12 cellular contexts compared by ENCODE assay signal in genomic region chr10:71970331-71970730, GRCh38. TPM values are rescaled to one million over a fixed set of nuclear protein-coding genes. Genes with fewer than 3 reads are reported as not detected.
DNase-seq lines count a peak whose midpoint lies in the region; ATAC-seq, FAIRE-seq and TF ChIP-seq lines count a peak whose summit lies in the region.
"Had no signal": no experiment of that assay in that cellular context is flagged by ENCODE, and none has a peak within 500 bp of the region (broad histone marks: within the 10 kb centered on the region; RNA-seq: fewer than 3 reads in every experiment).

No MANE protein-coding gene starts in this region.

- peaks cover 4% of the 10 kb centered on the region for H3K27me3 Mint-ChIP-seq in brain

- peak overlapping the region; percentile 51 for H3K27ac ChIP-seq in left ventricle myocardium inferior (replicated peaks)

- H3K36me3 Mint-ChIP-seq in brain, result no peaks in the 10 kb centered on the region
- H3K36me3 Mint-ChIP-seq: CD4-positive, alpha-beta memory T cell had no signal

- H3K4me1 Mint-ChIP-seq in brain, result peaks cover 100% of the 10 kb centered on the region

- DNase-seq in left ventricle myocardium inferior (no peak), Right ventricle myocardium inferior (ENCODE audit: missing footprints) (no peak), left colon (peak in 1 of 2 donors; percentile 38), urothelium cell line (ENCODE audit: low spot score) (peak; percentile 49), SK-N-DZ (ENCODE audit: low spot score) (no peak), DMS153 (lab: John Stamatoyannopoulos, UW) (no peak)
- DNase-seq: activated naive CD4-positive, alpha-beta T cell; CD4-positive, alpha-beta memory T cell; NCI-H524 treated with DMSO at 0.1 percent for 48 hours; stimulated activated naive B cell treated with anti-CD40 and anti-IgM and Interleukin-4, amounts not matched to agents 10 μg/mL and 1 μg/mL and 100 μg/mL, for 72 hours had no signal

- no peaks in the 10 kb centered on the region for H3K9me3 Mint-ChIP-seq in brain
- H3K9me3 Mint-ChIP-seq: CD4-positive, alpha-beta memory T cell; stimulated activated naive B cell treated with anti-CD40 and anti-IgM and Interleukin-4, amounts not matched to agents 10 μg/mL and 1 μg/mL and 100 μg/mL, for 72 hours had no signal

- no peak overlapping the region for H3K4me3 ChIP-seq in left ventricle myocardium inferior

- TF ChIP-seq CTCF in left ventricle myocardium inferior (IDR thresholded peaks at IDR 0.05; ENCODE audit: borderline replicate concordance), result peak; percentile 21
- peak in 1 of 2 experiments; percentile 9 for TF ChIP-seq CTCF in brain (conservative IDR thresholded peaks at IDR 0.05)

- intact Hi-C loops in left ventricle myocardium inferior (cut with micrococcal nuclease), result no loop called here
- intact Hi-C loops in Right ventricle myocardium inferior (cut with DNase I), result no loop called here
- intact Hi-C loops in left colon (cut with DNase I, micrococcal nuclease), result no loop called here

- no peaks in the 10 kb centered on the region for H3K9me3 ChIP-seq in left ventricle myocardium inferior (replicated peaks)

- no peak for FAIRE-seq in urothelium cell line (lab: Jason Lieb, UNC)

- peaks cover 13% of the 10 kb centered on the region for H3K36me3 ChIP-seq in left ventricle myocardium inferior

- H3K27me3 ChIP-seq in left ventricle myocardium inferior (ENCODE audit: low read depth), result no peaks in the 10 kb centered on the region

- ATAC-seq in Right ventricle myocardium inferior (no peak), left colon (peak; percentile 63), GM19467 (IDR thresholded peaks at IDR 0.05; ENCODE audit: unreplicated experiment) (no peak)
- ATAC-seq: stimulated activated naive B cell treated with anti-CD40 and anti-IgM and Interleukin-4, amounts not matched to agents 10 μg/mL and 1 μg/mL and 100 μg/mL, for 72 hours had no signal

- H3K27ac Mint-ChIP-seq in brain, result peak overlapping the region; percentile 65 to 98 (median 91)
- H3K27ac Mint-ChIP-seq: CD4-positive, alpha-beta memory T cell; stimulated activated naive B cell treated with anti-CD40 and anti-IgM and Interleukin-4, amounts not matched to agents 10 μg/mL and 1 μg/mL and 100 μg/mL, for 72 hours had no signal

- H3K4me3 Mint-ChIP-seq in brain, result peak overlapping the region in 3 of 5 experiments; percentile 35 to 46 (median 41)
- H3K4me3 Mint-ChIP-seq: CD4-positive, alpha-beta memory T cell; stimulated activated naive B cell treated with anti-CD40 and anti-IgM and Interleukin-4, amounts not matched to agents 10 μg/mL and 1 μg/mL and 100 μg/mL, for 72 hours had no signal

- H3K4me1 ChIP-seq in left ventricle myocardium inferior, result peaks cover 100% of the 10 kb centered on the region

RNA-seq across cellular contexts. Expression of gene CHST3, which starts 6.1 kb away (rescaled TPM):
- total RNA-seq in left ventricle myocardium inferior, result 18.0 TPM
- total RNA-seq in Right ventricle myocardium inferior, result 18.1 TPM
- 11.4 TPM for polyA plus RNA-seq in brain (ENCODE audit: insufficient read depth, low read depth, low replicate concordance)
- 1 to 10 TPM; 1.1 to 2.7 TPM for total RNA-seq in left colon
- 0.85 and 1.9 TPM in 2 replicates for polyA plus RNA-seq in SK-N-DZ (2014; cell fraction: cytosol; rRNA removed)
- 0.63 and 0.91 TPM in 2 replicates for polyA plus RNA-seq in SK-N-DZ (2014; cell fraction: nucleus; rRNA removed)
- total RNA-seq: CD4-positive, alpha-beta memory T cell had no signal
- polyA plus RNA-seq: CD4-positive, alpha-beta memory T cell had no signal
